1 cellular context compared by ENCODE assay signal in genomic region chr22:38148252-38148651, GRCh38.
TF ChIP-seq lines count a peak whose summit lies in the region.

No MANE protein-coding gene starts in this region.

TF ChIP-seq in IMR-90, 13 proteins besides CTCF, POLR2A, EP300 and RAD21:
- TF ChIP-seq, protein P1, sequence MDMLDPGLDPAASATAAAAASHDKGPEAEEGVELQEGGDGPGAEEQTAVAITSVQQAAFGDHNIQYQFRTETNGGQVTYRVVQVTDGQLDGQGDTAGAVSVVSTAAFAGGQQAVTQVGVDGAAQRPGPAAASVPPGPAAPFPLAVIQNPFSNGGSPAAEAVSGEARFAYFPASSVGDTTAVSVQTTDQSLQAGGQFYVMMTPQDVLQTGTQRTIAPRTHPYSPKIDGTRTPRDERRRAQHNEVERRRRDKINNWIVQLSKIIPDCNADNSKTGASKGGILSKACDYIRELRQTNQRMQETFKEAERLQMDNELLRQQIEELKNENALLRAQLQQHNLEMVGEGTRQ (IDR thresholded peaks at IDR 0.05; ENCODE audit: low read depth, low read length): no peak
- TF ChIP-seq NFE2L2 (IDR thresholded peaks at IDR 0.05; ENCODE audit: low read depth, low read length): no peak
- no peak for TF ChIP-seq BHLHE40 (IDR thresholded peaks at IDR 0.05; ENCODE audit: low read depth, low read length)
- TF ChIP-seq MAZ (IDR thresholded peaks at IDR 0.05; ENCODE audit: borderline replicate concordance, low read depth, low read length): no peak
- peak; percentile 69 for TF ChIP-seq FOS (IDR thresholded peaks at IDR 0.05; ENCODE audit: low read depth, low read length)
- TF ChIP-seq RFX5 (IDR thresholded peaks at IDR 0.05; ENCODE audit: low read depth, low read length): no peak
- TF ChIP-seq MXI1 (IDR thresholded peaks at IDR 0.05; ENCODE audit: borderline replicate concordance, low read depth, low read length): no peak
- no peak for TF ChIP-seq MAFK (IDR thresholded peaks at IDR 0.05; ENCODE audit: low read depth, low read length)
